Comparison of ENCODE assay signal across 8 cellular contexts in the genomic region with DNA sequence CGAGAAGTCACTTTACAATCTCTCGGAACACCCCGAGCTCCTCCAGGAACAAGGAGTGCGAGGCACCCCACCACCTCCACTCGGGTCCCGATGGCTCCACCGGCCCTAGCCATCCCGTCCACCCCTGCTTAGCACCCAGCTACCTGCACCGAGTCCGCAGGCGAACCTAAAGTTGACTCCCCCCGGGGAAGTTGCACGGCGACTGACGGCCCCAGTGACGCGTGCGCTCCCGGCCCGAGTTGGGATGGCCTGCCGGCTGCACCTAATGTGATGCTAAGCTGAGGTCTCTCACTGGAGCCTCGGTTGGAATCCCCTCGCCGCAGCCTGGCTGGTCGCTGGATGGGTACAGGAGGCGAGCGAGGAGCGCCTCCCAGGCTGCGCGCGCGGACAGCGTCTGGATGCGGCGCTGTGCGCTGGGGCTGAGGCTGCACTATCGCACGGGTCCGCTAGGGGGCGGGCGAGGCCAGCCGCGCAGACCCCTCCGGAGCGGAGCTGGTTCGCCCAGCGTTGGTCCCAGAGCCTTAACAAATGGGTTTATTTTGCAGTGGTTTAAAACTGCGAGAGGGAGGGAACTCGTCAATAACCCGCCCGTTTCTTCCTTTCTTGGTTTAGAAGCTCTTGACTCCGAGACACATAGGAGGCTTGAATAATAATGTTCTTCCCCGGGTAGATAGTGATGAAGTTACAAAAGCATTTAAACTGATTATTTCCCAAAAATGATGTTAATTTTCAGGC. TPM values are rescaled to one million over a fixed set of nuclear protein-coding genes. Genes with fewer than 3 reads are reported as not detected.
DNase-seq lines count a peak whose midpoint lies in the region; ATAC-seq and TF ChIP-seq lines count a peak whose summit lies in the region.

A gene (minus strand): TSS at position 526 of the 735 bp plus-strand sequence. CDS start 1,426 bp downstream, outside the sequence.

- peak; percentile 47 to 95 (median 84) for TF ChIP-seq CTCF in Peyer's patch (IDR thresholded peaks at IDR 0.05)

- H3K27me3 ChIP-seq in Peyer's patch (peaks cover 0 to 17% of the 10 kb centered on the region in 2 donors), aorta (ENCODE audit: control insufficient read depth in 1 of 2, insufficient read depth in 2 of 2, low read length in 1 of 2) (no peaks in the 10 kb centered on the region)

- peak; percentile 72 for ATAC-seq in GM19452 (IDR thresholded peaks at IDR 0.05; ENCODE audit: unreplicated experiment)
- ATAC-seq in HG03521 (IDR thresholded peaks at IDR 0.05; ENCODE audit: unreplicated experiment), result peak; percentile 73
- peak; percentile 95 for ATAC-seq in Right ventricle myocardium superior (ENCODE audit: poor library complexity)
- ATAC-seq in aorta (ENCODE audit: low FRiP score), result peak; percentile 94

- no peaks in the 10 kb centered on the region for H3K36me3 ChIP-seq in Peyer's patch
- no peaks in the 10 kb centered on the region for H3K36me3 ChIP-seq in aorta (ENCODE audit: control insufficient read depth in 1 of 2, insufficient read depth in 2 of 2, low read length in 1 of 2)

- H3K27ac ChIP-seq in Peyer's patch (no peak within 1 kb of the TSS), aorta (ENCODE audit: low read depth in 1 of 2, low read length in 2 of 2) (no peak within 1 kb of the TSS)

- no peak for TF ChIP-seq POLR2A in Peyer's patch (IDR thresholded peaks at IDR 0.05)

- H3K4me3 ChIP-seq in Peyer's patch, result peak within 1 kb of the TSS in 3 of 4 donors; percentile 19 to 45 (median 40)
- peak within 1 kb of the TSS; percentile 10 to 11 for H3K4me3 ChIP-seq in aorta (ENCODE audit: low read length in 2 of 2)

- peaks cover 0 to 29% (median 7%) of the 10 kb centered on the region in 4 donors for H3K4me1 ChIP-seq in Peyer's patch
- H3K4me1 ChIP-seq in aorta (ENCODE audit: control insufficient read depth in 1 of 2, insufficient read depth in 2 of 2, low read length in 2 of 2), result no peaks in the 10 kb centered on the region

- WGBS in aorta, 2 donors, result 3 to 4% methylated on average over 53 of the region's 53 CpGs

- intact Hi-C loops in Right ventricle myocardium superior (cut with DNase I) (loop anchor here (10.0 kb wide), 1 partner anchor 104 kb away; no protein-coding TSS in a partner anchor), aorta (cut with DNase I) (no loop called here)

- H3K9me3 ChIP-seq in Peyer's patch, result no peaks in the 10 kb centered on the region
- no peaks in the 10 kb centered on the region for H3K9me3 ChIP-seq in aorta (ENCODE audit: control insufficient read depth, low read length)

- DNase-seq in DMS 273 treated with DMSO at 0.1 percent for 48 hours (lab: John Stamatoyannopoulos, UW) (peak; percentile 36), Peyer's patch (peak in 2 of 3 donors; percentile 69 to 71), Right ventricle myocardium superior (peak; percentile 74), pons (ENCODE audit: low spot score) (peak; percentile 66), aorta (peak; percentile 69 to 87)
- peak; percentile 53 for DNase-seq in activated naive CD4-positive, alpha-beta T cell treated with anti-CD3 and anti-CD28 coated beads, Interleukin-2, amount 50 U/mL, for 16 hours

RNA-seq across cellular contexts. Expression of the gene that starts here (rescaled TPM):
- total RNA-seq in Peyer's patch, result under 1 TPM in 1 of 4 donors, not detected in 3; 0.27 TPM
- total RNA-seq in Right ventricle myocardium superior, result 0.54 TPM
- 1 to 10 TPM in 1 of 2 donors, under 1 TPM in 1; 0.54 to 2.3 TPM for total RNA-seq in aorta
- polyA plus RNA-seq in aorta, result under 1 TPM in 1 of 2 donors, not detected in 1; 0.72 TPM

Comparison
In these comparisons a context has a peak if more than half of its experiments do, and no peak if none do; other contexts are left out.
1. Peak in DNase-seq and H3K4me3 ChIP-seq in Peyer's patch; RNA of the gene not detected or under 1 TPM.
2. Peak in DNase-seq and ATAC-seq in Right ventricle myocardium superior; RNA of the gene not detected or under 1 TPM.